21 cellular contexts compared by ENCODE assay signal in genomic region chr1:77704736-77705135, GRCh38.
"Had no signal": no experiment of that assay in that cellular context is flagged by ENCODE, and none has a peak within 500 bp of the region (broad histone marks: within the 10 kb centered on the region; RNA-seq: fewer than 3 reads in every experiment).

No MANE protein-coding gene starts in this region.

- H3K27ac Mint-ChIP-seq: activated naive CD8-positive, alpha-beta T cell; activated T-helper 2 cell treated with anti-CD3 and anti-CD28 coated beads, Interferon-gamma antibody, Interleukin-2, Interleukin-4, amounts not matched to agents 10 μg/mL and 5 μg/mL and 100 μg/mL, durations not matched to agents 14 hours and 24 hours and 36 hours; stimulated activated naive B cell treated with anti-CD40 and anti-IgM and Interleukin-4, amounts not matched to agents 10 μg/mL and 1 μg/mL and 100 μg/mL, for 72 hours; T-helper 17 cell had no signal

- H3K27me3 Mint-ChIP-seq: activated naive CD8-positive, alpha-beta T cell; effector memory CD8-positive, alpha-beta T cell; naive thymus-derived CD4-positive, alpha-beta T cell; stimulated activated naive B cell treated with anti-CD40 and anti-IgM and Interleukin-4, amounts not matched to agents 10 μg/mL and 1 μg/mL and 100 μg/mL, for 72 hours; T-helper 17 cell had no signal

- ATAC-seq: activated T-cell treated with anti-CD3 and anti-CD28 coated beads, Interleukin-2, amount 50 U/mL, for 4 hours; effector memory CD8-positive, alpha-beta T cell; left lung; naive thymus-derived CD4-positive, alpha-beta T cell; stimulated activated naive B cell treated with anti-CD40 and anti-IgM and Interleukin-4, amounts not matched to agents 10 μg/mL and 1 μg/mL and 100 μg/mL, for 72 hours; T-helper 17 cell; upper lobe of right lung had no signal

- H3K4me1 Mint-ChIP-seq: immature natural killer cell; naive thymus-derived CD4-positive, alpha-beta T cell had no signal

- H3K4me3 Mint-ChIP-seq: activated naive CD8-positive, alpha-beta T cell; activated T-cell treated with anti-CD3 and anti-CD28 coated beads, Interleukin-2, amount 50 U/mL, for 4 hours; effector memory CD8-positive, alpha-beta T cell; immature natural killer cell; naive thymus-derived CD4-positive, alpha-beta T cell; stimulated activated naive B cell treated with anti-CD40 and anti-IgM and Interleukin-4, amounts not matched to agents 10 μg/mL and 1 μg/mL and 100 μg/mL, for 72 hours; T-helper 17 cell had no signal

- DNase-seq: activated CD4-positive, alpha-beta T cell treated with anti-CD3 and anti-CD28 coated beads, Interleukin-2, amount 50 U/mL, for 1 hour; activated CD4-positive, CD25-positive, alpha-beta regulatory T cell treated with anti-CD3 and anti-CD28 coated beads, Interleukin-2, amount 50 U/mL, for 72 hours; activated naive CD4-positive, alpha-beta T cell; activated T-cell treated with anti-CD3 and anti-CD28 coated beads, Interleukin-2, amount 50 U/mL, for 4 hours; adrenal gland; brain microvascular endothelial cell; caudate nucleus; dorsolateral prefrontal cortex; effector memory CD8-positive, alpha-beta T cell; glutamatergic neuron; immature natural killer cell; left lung; naive thymus-derived CD4-positive, alpha-beta T cell; stimulated activated CD4-positive, alpha-beta T cell treated with anti-CD3 and anti-CD28 coated beads, Interleukin-2, amount 100 ng/mL, for 48 hours; stimulated activated CD8-positive, alpha-beta memory T cell treated with anti-CD3 and anti-CD28 coated beads, Interleukin-4, amount 100 ng/mL, for 48 hours; stimulated activated naive B cell treated with anti-CD40 and anti-IgM and Interleukin-4, amounts not matched to agents 10 μg/mL and 1 μg/mL and 100 μg/mL, for 72 hours; T-helper 17 cell; upper lobe of right lung; WERI-Rb-1 had no signal

- H3K9me3 Mint-ChIP-seq: effector memory CD8-positive, alpha-beta T cell; immature natural killer cell had no signal
